ENCODE assay signal across 8 cellular contexts in genomic region chr19:45076029-45076850, GRCh38. TPM values are rescaled to one million over a fixed set of nuclear protein-coding genes. Genes with fewer than 3 reads are reported as not detected.
A peak's percentile ranks its signal among the peaks of the same experiment; 100 is the strongest.
DNase-seq lines count a peak whose midpoint lies in the region; ATAC-seq and TF ChIP-seq lines count a peak whose summit lies in the region.

ZNF296 (minus strand) TSS chr19:45076478; CDS start chr19:45076373, 105 bp downstream.

- peak; percentile 96 for TF ChIP-seq POLR2A in GM18526 (IDR thresholded peaks at IDR 0.05; ENCODE audit: extremely low read depth, insufficient read length)

- H3K27ac Mint-ChIP-seq in natural killer cell: peak within 1 kb of the TSS; percentile 82 to 89
- H3K27ac Mint-ChIP-seq in stimulated activated naive CD8-positive, alpha-beta T cell treated with anti-CD3 and anti-CD28 coated beads, Interleukin-15, amount 100 ng/mL, for 72 hours: peak within 1 kb of the TSS; percentile 65 to 85

- peaks cover 32 to 51% of the 10 kb centered on the region in 2 donors for H3K4me1 Mint-ChIP-seq in natural killer cell
- peaks cover 62% of the 10 kb centered on the region for H3K4me1 Mint-ChIP-seq in stimulated activated naive CD8-positive, alpha-beta T cell treated with anti-CD3 and anti-CD28 coated beads, Interleukin-15, amount 100 ng/mL, for 72 hours

- H3K9me3 Mint-ChIP-seq in natural killer cell: no peaks in the 10 kb centered on the region
- H3K9me3 Mint-ChIP-seq in stimulated activated naive CD8-positive, alpha-beta T cell treated with anti-CD3 and anti-CD28 coated beads, Interleukin-15, amount 100 ng/mL, for 72 hours: no peaks in the 10 kb centered on the region

- peak; percentile 57 for DNase-seq in ACHN
- DNase-seq in NOMO-1 (lab: John Stamatoyannopoulos, UW; ENCODE audit: unreplicated experiment in 2 of 2): peak; percentile 76 to 80
- DNase-seq in activated CD8-positive, alpha-beta memory T cell treated with anti-CD3 and anti-CD28 coated beads, Interleukin-2, amount 50 U/mL, for 48 hours: peak; percentile 89
- peak; percentile 73 for DNase-seq in natural killer cell
- DNase-seq in stimulated activated naive CD8-positive, alpha-beta T cell treated with anti-CD3 and anti-CD28 coated beads, Interleukin-15, amount 100 ng/mL, for 72 hours: peak; percentile 82 to 85

- no peak for TF ChIP-seq CTCF in natural killer cell (IDR thresholded peaks at IDR 0.05)

- no peaks in the 10 kb centered on the region for H3K27me3 Mint-ChIP-seq in natural killer cell (ENCODE audit: low read depth in 2 of 2)
- no peaks in the 10 kb centered on the region for H3K27me3 Mint-ChIP-seq in stimulated activated naive CD8-positive, alpha-beta T cell treated with anti-CD3 and anti-CD28 coated beads, Interleukin-15, amount 100 ng/mL, for 72 hours

- peak within 1 kb of the TSS; percentile 89 for H3K4me3 Mint-ChIP-seq in natural killer cell
- peak within 1 kb of the TSS; percentile 88 to 91 for H3K4me3 Mint-ChIP-seq in stimulated activated naive CD8-positive, alpha-beta T cell treated with anti-CD3 and anti-CD28 coated beads, Interleukin-15, amount 100 ng/mL, for 72 hours

- in situ Hi-C loops in ACHN (cut with HindIII; ENCODE audit: low pct_ligation_motif_present, low pct_unique_long_range_greater_than_20kb, low sequenced_read_pairs): no loop called here

- intact Hi-C loops in natural killer cell (cut with micrococcal nuclease): loop anchor here (1.0 kb wide), 1 partner anchor 16 kb away; no protein-coding TSS in a partner anchor

- peak; percentile 27 for ATAC-seq in HG03139 (IDR thresholded peaks at IDR 0.05; ENCODE audit: unreplicated experiment)
- peak; percentile 78 for ATAC-seq in esophagus mucosa
- ATAC-seq in natural killer cell: peak; percentile 64 to 79 (median 70)
- peak; percentile 86 for ATAC-seq in stimulated activated naive CD8-positive, alpha-beta T cell treated with anti-CD3 and anti-CD28 coated beads, Interleukin-15, amount 100 ng/mL, for 72 hours

- H3K36me3 Mint-ChIP-seq in natural killer cell: no peaks in the 10 kb centered on the region

RNA-seq across cellular contexts. Expression of gene ZNF296, which starts in this region (rescaled TPM):
- total RNA-seq in esophagus mucosa (8.1 TPM), natural killer cell (1 to 10 TPM; 5.1 to 8.0 (median 8.0) TPM)

Comparison
In these comparisons a context has a peak if more than half of its experiments do, and no peak if none do; other contexts are left out.
1. Peak in every context shown above with its lines: DNase-seq and ATAC-seq.
2. ATAC-seq: peak in every context shown above with its lines; median percentile 86 in stimulated activated naive CD8-positive, alpha-beta T cell treated with anti-CD3 and anti-CD28 coated beads, Interleukin-15, amount 100 ng/mL, for 72 hours; 78 in esophagus mucosa; 70 in natural killer cell; 27 in HG03139.